1 cellular context compared by ENCODE assay signal in genomic region chr2:32277363-32277673, GRCh38.
TF ChIP-seq lines count a peak whose summit lies in the region.

No MANE protein-coding gene starts in this region.

TF ChIP-seq in IMR-90, 13 proteins besides CTCF, POLR2A, EP300 and RAD21 (continued from another document):
- TF ChIP-seq MAZ (IDR thresholded peaks at IDR 0.05; ENCODE audit: borderline replicate concordance, low read depth, low read length) = no peak
TF ChIP-seq in IMR-90: peak in this region for 0.
